Comparison of ENCODE assay signal across 27 cellular contexts in genomic region chr19:51549533-51550324, GRCh38. TPM values are rescaled to one million over a fixed set of nuclear protein-coding genes. Genes with fewer than 3 reads are reported as not detected.
DNase-seq lines count a peak whose midpoint lies in the region; ATAC-seq, FAIRE-seq and TF ChIP-seq lines count a peak whose summit lies in the region.
"Had no signal": no experiment of that assay in that cellular context is flagged by ENCODE, and none has a peak within 500 bp of the region (broad histone marks: within the 10 kb centered on the region; RNA-seq: fewer than 3 reads in every experiment).

No MANE protein-coding gene starts in this region.

- H3K27me3 Mint-ChIP-seq in T-helper 1 cell treated with Interleukin-12 subunit alpha and Interleukin-12 subunit beta and Interleukin-4 antibody, amounts not matched to agents 30 μg/mL and 1 μg/mL, for 36 hours (ENCODE audit: low read depth): peaks cover 22% of the 10 kb centered on the region
- no peaks in the 10 kb centered on the region for H3K27me3 Mint-ChIP-seq in activated B cell treated with CpG ODN at 0.5 μM for 24 hours
- H3K27me3 Mint-ChIP-seq in natural killer cell treated with Interleukin-12 subunit alpha and Interleukin-12 subunit beta and Interleukin-15 and Interleukin-18, amount 100 ng/mL, for 72 hours: peaks cover 34 to 36% of the 10 kb centered on the region in 2 donors
- H3K27me3 Mint-ChIP-seq in activated T-cell treated with anti-CD3 and anti-CD28 coated beads, Interleukin-2, amount 50 U/mL, for 24 hours: peaks cover 78% of the 10 kb centered on the region

- CTCF ChIA-PET in activated B cell treated with CpG ODN at 0.5 μM for 24 hours (lab: Charles Lee) (interaction anchor here (0.9 to 2.9 kb wide), 5 partner anchors 23 to 107 kb away, joined by 3 to 8 read pairs (median 4); no protein-coding TSS in a partner anchor), HepG2 (lab: Yijun Ruan, JAX; ENCODE audit: low intra/inter-chr PET ratio, low total read pairs) (no interaction called here)

- POLR2A ChIA-PET in activated B cell treated with CpG ODN at 0.5 μM for 24 hours (lab: Charles Lee): interaction anchor here (0.6 to 2.0 kb wide), 6 partner anchors 16 to 1698 kb away, joined by 5 to 8 read pairs (median 6); partner anchors contain the start of genes SIGLEC10 and SIGLEC6
- POLR2A ChIA-PET in HepG2 (lab: Yijun Ruan, JAX): no interaction called here

- H3K4me3 ChIP-seq in GM12875 (ENCODE audit: low read depth, low read length) (peak overlapping the region; percentile 52), HepG2 (replicated peaks in 1 of 3; ENCODE audit: insufficient read depth in 1 of 3, low read depth in 2 of 3, low read length in 3 of 3) (no peak overlapping the region)
- H3K4me3 ChIP-seq: HAP-1, PC-9, psoas muscle had no signal

- H3K27ac ChIP-seq in HepG2 (ENCODE audit: extremely low read length, insufficient read depth, low read length): no peak overlapping the region
- H3K27ac ChIP-seq: epithelial cell of prostate, HL-60, neutrophil, PC-9, psoas muscle had no signal

- no peak for FAIRE-seq in HepG2 (lab: Jason Lieb, UNC)

- H3K36me3 ChIP-seq in HepG2 (replicated peaks in 1 of 2; ENCODE audit: control insufficient read depth in 1 of 2, insufficient read depth in 2 of 2, low read length in 2 of 2): no peaks in the 10 kb centered on the region
- H3K36me3 ChIP-seq: HAP-1, neutrophil had no signal

- H3K27me3 ChIP-seq in HepG2 (ENCODE audit: control insufficient read depth in 1 of 2, insufficient read depth in 2 of 2, low read length in 2 of 2): no peaks in the 10 kb centered on the region; a peak in 2 of 5 replicates

- H3K36me3 Mint-ChIP-seq in T-helper 1 cell treated with Interleukin-12 subunit alpha and Interleukin-12 subunit beta and Interleukin-4 antibody, amounts not matched to agents 30 μg/mL and 1 μg/mL, for 36 hours (ENCODE audit: low read depth): no peaks in the 10 kb centered on the region
- H3K36me3 Mint-ChIP-seq in activated B cell treated with CpG ODN at 0.5 μM for 24 hours (ENCODE audit: low read depth): peaks cover 7% of the 10 kb centered on the region
- peaks cover 5% of the 10 kb centered on the region for H3K36me3 Mint-ChIP-seq in natural killer cell treated with Interleukin-12 subunit alpha and Interleukin-12 subunit beta and Interleukin-15 and Interleukin-18, amount 100 ng/mL, for 72 hours
- no peaks in the 10 kb centered on the region for H3K36me3 Mint-ChIP-seq in activated T-cell treated with anti-CD3 and anti-CD28 coated beads, Interleukin-2, amount 50 U/mL, for 24 hours (ENCODE audit: low read depth)
- H3K36me3 Mint-ChIP-seq: brain, T-cell, type B pancreatic cell had no signal

- TF ChIP-seq CTCF in GM12875 (IDR thresholded peaks at IDR 0.05; ENCODE audit: borderline replicate concordance, insufficient read depth, low read depth, low read length) (no peak), activated B cell treated with CpG ODN at 0.5 μM for 24 hours (IDR thresholded peaks at IDR 0.05) (no peak), HepG2 (CRISPR knock-in tag; IDR thresholded peaks at IDR 0.05) (no peak)

- peak overlapping the region; percentile 28 for H3K4me3 Mint-ChIP-seq in T-helper 1 cell treated with Interleukin-12 subunit alpha and Interleukin-12 subunit beta and Interleukin-4 antibody, amounts not matched to agents 30 μg/mL and 1 μg/mL, for 36 hours
- H3K4me3 Mint-ChIP-seq in activated B cell treated with CpG ODN at 0.5 μM for 24 hours: peak overlapping the region; percentile 89
- peak overlapping the region; percentile 38 for H3K4me3 Mint-ChIP-seq in natural killer cell treated with Interleukin-12 subunit alpha and Interleukin-12 subunit beta and Interleukin-15 and Interleukin-18, amount 100 ng/mL, for 72 hours
- H3K4me3 Mint-ChIP-seq in activated T-cell treated with anti-CD3 and anti-CD28 coated beads, Interleukin-2, amount 50 U/mL, for 24 hours: no peak overlapping the region
- H3K4me3 Mint-ChIP-seq: brain, T-cell, type B pancreatic cell had no signal

- no peaks in the 10 kb centered on the region for H3K9me3 Mint-ChIP-seq in T-helper 1 cell treated with Interleukin-12 subunit alpha and Interleukin-12 subunit beta and Interleukin-4 antibody, amounts not matched to agents 30 μg/mL and 1 μg/mL, for 36 hours
- no peaks in the 10 kb centered on the region for H3K9me3 Mint-ChIP-seq in activated B cell treated with CpG ODN at 0.5 μM for 24 hours
- H3K9me3 Mint-ChIP-seq in natural killer cell treated with Interleukin-12 subunit alpha and Interleukin-12 subunit beta and Interleukin-15 and Interleukin-18, amount 100 ng/mL, for 72 hours: peaks cover 4% of the 10 kb centered on the region
- H3K9me3 Mint-ChIP-seq in activated T-cell treated with anti-CD3 and anti-CD28 coated beads, Interleukin-2, amount 50 U/mL, for 24 hours: no peaks in the 10 kb centered on the region
- H3K9me3 Mint-ChIP-seq: type B pancreatic cell had no signal

- H3K9me3 ChIP-seq in HepG2 (ENCODE audit: low read length): no peaks in the 10 kb centered on the region
- H3K9me3 ChIP-seq: HAP-1, neutrophil, psoas muscle had no signal

- WGBS in HepG2 (ENCODE audit: low lambda C conversion rate): 14% methylated on average over 4 of the region's 8 CpGs

- no peak for TF ChIP-seq POLR2A in HepG2 (IDR thresholded peaks at IDR 0.05; ENCODE audit: insufficient read depth in 1 of 2, low read depth in 2 of 2, low read length in 2 of 2)

- TF ChIP-seq RAD21 in HepG2 (CRISPR knock-in tag; IDR thresholded peaks at IDR 0.05): no peak

- DNase-seq in T-helper 1 cell (no peak), activated B cell treated with CpG ODN at 0.5 μM for 24 hours (no peak), HepG2 (ENCODE audit: low spot score) (no peak)
- no peak for DNase-seq in natural killer cell treated with Interleukin-12 subunit alpha and Interleukin-12 subunit beta and Interleukin-15 and Interleukin-18, amount 100 ng/mL, for 72 hours (ENCODE audit: low spot score)
- no peak for DNase-seq in activated T-cell treated with anti-CD3 and anti-CD28 coated beads, Interleukin-2, amount 50 U/mL, for 24 hours
- DNase-seq: 8988T, activated gamma-delta T cell treated with Interleukin-2 at 50 U/mL for 16 hours, DMS53, GF-D8, head of caudate nucleus, mammary epithelial cell, NCI-H446 treated with DMSO at 0.1 percent for 48 hours, PC-9, psoas muscle, SHP77, T-cell had no signal

- H3K79me2 ChIP-seq in HepG2 (ENCODE audit: insufficient read depth, low read length): no peaks in the 10 kb centered on the region

- TF ChIP-seq EP300 in HepG2 (IDR thresholded peaks at IDR 0.05; ENCODE audit: low read depth in 2 of 2, low read length in 2 of 2): no peak
- no peak for TF ChIP-seq EP300 in HepG2 (CRISPR knock-in tag; IDR thresholded peaks at IDR 0.05; ENCODE audit: borderline replicate concordance)

- no peak overlapping the region for H3K9ac ChIP-seq in HepG2 (ENCODE audit: insufficient read depth, low read depth, low read length)

- intact Hi-C loops in activated B cell treated with CpG ODN at 0.5 μM for 24 hours (cut with micrococcal nuclease) (loop anchor here (2.0 to 5.0 kb wide), 2 partner anchors 21 to 32 kb away; partner anchors contain the start of gene ZNF175), HepG2 (cut with micrococcal nuclease; ENCODE audit: unreplicated experiment) (no loop called here)

- H4K20me1 ChIP-seq in HepG2 (ENCODE audit: insufficient read depth, low read length): peaks cover 9% of the 10 kb centered on the region

- no peak overlapping the region for H3K27ac Mint-ChIP-seq in T-helper 1 cell treated with Interleukin-12 subunit alpha and Interleukin-12 subunit beta and Interleukin-4 antibody, amounts not matched to agents 30 μg/mL and 1 μg/mL, for 36 hours
- peak overlapping the region; percentile 96 for H3K27ac Mint-ChIP-seq in activated B cell treated with CpG ODN at 0.5 μM for 24 hours
- H3K27ac Mint-ChIP-seq in natural killer cell treated with Interleukin-12 subunit alpha and Interleukin-12 subunit beta and Interleukin-15 and Interleukin-18, amount 100 ng/mL, for 72 hours: no peak overlapping the region
- no peak overlapping the region for H3K27ac Mint-ChIP-seq in activated T-cell treated with anti-CD3 and anti-CD28 coated beads, Interleukin-2, amount 50 U/mL, for 24 hours
- H3K27ac Mint-ChIP-seq: brain, T-cell, type B pancreatic cell had no signal

- H3K4me1 ChIP-seq in HepG2 (ENCODE audit: insufficient read depth, low read length): no peaks in the 10 kb centered on the region
- H3K4me1 ChIP-seq: HAP-1, psoas muscle had no signal

- no peak overlapping the region for H3K4me2 ChIP-seq in HepG2 (ENCODE audit: low read depth, low read length)
- H3K4me2 ChIP-seq: PC-9 had no signal

- H2AFZ ChIP-seq in HepG2 (ENCODE audit: low read length): no peak overlapping the region
- H2AFZ ChIP-seq: PC-9 had no signal

- no TSS peak for BruUV-seq in HepG2 (replicated peaks; lab: Mats Ljungman, UMichigan)

- in situ Hi-C loops in HepG2 (cut with HindIII; ENCODE audit: extremely low pct_ligation_motif_present, low pct_unique_long_range_greater_than_20kb): no loop called here

- H3K4me1 Mint-ChIP-seq in T-helper 1 cell treated with Interleukin-12 subunit alpha and Interleukin-12 subunit beta and Interleukin-4 antibody, amounts not matched to agents 30 μg/mL and 1 μg/mL, for 36 hours (ENCODE audit: low read depth): peaks cover 24% of the 10 kb centered on the region
- peaks cover 97% of the 10 kb centered on the region for H3K4me1 Mint-ChIP-seq in activated B cell treated with CpG ODN at 0.5 μM for 24 hours
- peaks cover 35 to 37% of the 10 kb centered on the region in 2 donors for H3K4me1 Mint-ChIP-seq in natural killer cell treated with Interleukin-12 subunit alpha and Interleukin-12 subunit beta and Interleukin-15 and Interleukin-18, amount 100 ng/mL, for 72 hours (ENCODE audit: low read depth in 2 of 2)
- peaks cover 30% of the 10 kb centered on the region for H3K4me1 Mint-ChIP-seq in activated T-cell treated with anti-CD3 and anti-CD28 coated beads, Interleukin-2, amount 50 U/mL, for 24 hours (ENCODE audit: low read depth)
- H3K4me1 Mint-ChIP-seq: brain had no signal

- peak; percentile 32 for ATAC-seq in activated B cell treated with CpG ODN at 0.5 μM for 24 hours (ENCODE audit: low read depth)
- no peak for ATAC-seq in natural killer cell treated with Interleukin-12 subunit alpha and Interleukin-12 subunit beta and Interleukin-15 and Interleukin-18, amount 100 ng/mL, for 72 hours
- no peak for ATAC-seq in GM19023 (IDR thresholded peaks at IDR 0.05; ENCODE audit: unreplicated experiment)
- no peak for ATAC-seq in HepG2
- ATAC-seq: psoas muscle, T-cell had no signal

RNA-seq across cellular contexts. Expression of gene SIGLEC6, which starts 18.3 kb away (rescaled TPM):
- total RNA-seq in activated B cell treated with CpG ODN at 0.5 μM for 24 hours (16.4 and 28.7 TPM in 2 replicates), HepG2 (2016; rRNA removed; fragmentation: Illumina TruSeq; extraction: Trizol) (not detected in 2 replicates)
- 1 to 10 TPM in 1 of 2 donors, not detected in 1; 1.0 TPM for total RNA-seq in natural killer cell treated with Interleukin-12 subunit alpha and Interleukin-12 subunit beta and Interleukin-15 and Interleukin-18, amount 100 ng/mL, for 72 hours
- total RNA-seq in HepG2 (2016; cell fraction: cytosol; rRNA removed; fragmentation: Illumina TruSeq; extraction: Trizol; ENCODE audit: low read depth): not detected in 2 replicates
- not detected in 2 replicates for total RNA-seq in HepG2 (2016; cell fraction: insoluble cytoplasmic fraction; rRNA removed; fragmentation: Illumina TruSeq; extraction: Trizol)
- not detected in 2 replicates for total RNA-seq in HepG2 (2016; cell fraction: membrane; rRNA removed; fragmentation: Illumina TruSeq; extraction: Trizol)
- not detected in 2 replicates for total RNA-seq in HepG2 (2016; cell fraction: nucleus; rRNA removed; fragmentation: Illumina TruSeq; extraction: Trizol)
- not detected in 2 replicates for polyA plus RNA-seq in HepG2 (2011; rRNA removed)
- polyA plus RNA-seq in HepG2 (2011; cell fraction: cytosol; rRNA removed): not detected in 2 replicates
- polyA plus RNA-seq in HepG2 (2011; cell fraction: nucleus; rRNA removed): not detected in 2 replicates
- polyA plus RNA-seq in HepG2 (2012): not detected in 2 replicates
- not detected in 2 replicates for polyA plus RNA-seq in HepG2 (2016; cell fraction: cytosol; fragmentation: Illumina TruSeq; extraction: Trizol; ENCODE audit: low read depth)
- polyA plus RNA-seq in HepG2 (2016; cell fraction: insoluble cytoplasmic fraction; fragmentation: Illumina TruSeq; extraction: Trizol; ENCODE audit: low read depth): not detected in 2 replicates
- not detected in 2 replicates for polyA plus RNA-seq in HepG2 (2016; cell fraction: membrane; fragmentation: Illumina TruSeq; extraction: Trizol; ENCODE audit: low read depth)
- polyA plus RNA-seq in HepG2 (2016; cell fraction: nucleus; fragmentation: Illumina TruSeq; extraction: Trizol; ENCODE audit: insufficient read depth, low read depth): not detected in 2 replicates
- not detected in 2 replicates for polyA minus RNA-seq in HepG2 (2011; rRNA and poly(A)+ RNA removed; ENCODE audit: low replicate concordance)
- not detected in 2 replicates for polyA minus RNA-seq in HepG2 (2011; cell fraction: cytosol; rRNA and poly(A)+ RNA removed)
- not detected in 2 replicates for polyA minus RNA-seq in HepG2 (2011; cell fraction: nucleus; rRNA and poly(A)+ RNA removed)
- total RNA-seq: chondrocyte, fibroblast of villous mesenchyme, mammary epithelial cell, PC-9 had no signal
- polyA plus RNA-seq: mammary epithelial cell had no signal

RNA-seq across cellular contexts. Expression of gene ZNF175, which starts 21.4 kb away (rescaled TPM):
- 20.6 and 23.6 TPM in 2 replicates for total RNA-seq in activated B cell treated with CpG ODN at 0.5 μM for 24 hours
- 10 to 100 TPM in 1 of 2 donors, 1 to 10 TPM in 1; 9.9 to 13.2 TPM for total RNA-seq in natural killer cell treated with Interleukin-12 subunit alpha and Interleukin-12 subunit beta and Interleukin-15 and Interleukin-18, amount 100 ng/mL, for 72 hours
- 1.5 and 2.3 TPM in 2 replicates for total RNA-seq in HepG2 (2016; rRNA removed; fragmentation: Illumina TruSeq; extraction: Trizol)
- 0.09 and 0.10 TPM in 2 replicates for total RNA-seq in HepG2 (2016; cell fraction: cytosol; rRNA removed; fragmentation: Illumina TruSeq; extraction: Trizol; ENCODE audit: low read depth)
- total RNA-seq in HepG2 (2016; cell fraction: insoluble cytoplasmic fraction; rRNA removed; fragmentation: Illumina TruSeq; extraction: Trizol): 2.7 and 2.8 TPM in 2 replicates
- total RNA-seq in HepG2 (2016; cell fraction: membrane; rRNA removed; fragmentation: Illumina TruSeq; extraction: Trizol): 0.65 and 1.1 TPM in 2 replicates
- total RNA-seq in HepG2 (2016; cell fraction: nucleus; rRNA removed; fragmentation: Illumina TruSeq; extraction: Trizol): 1.6 and 2.5 TPM in 2 replicates
- polyA plus RNA-seq in HepG2 (2011; rRNA removed): 1.1 and 1.2 TPM in 2 replicates
- polyA plus RNA-seq in HepG2 (2011; cell fraction: cytosol; rRNA removed): 0.55 and 0.62 TPM in 2 replicates
- polyA plus RNA-seq in HepG2 (2011; cell fraction: nucleus; rRNA removed): 2.2 and 2.5 TPM in 2 replicates
- 1.5 and 1.9 TPM in 2 replicates for polyA plus RNA-seq in HepG2 (2012)
- 0.11 and 0.20 TPM in 2 replicates for polyA plus RNA-seq in HepG2 (2016; cell fraction: cytosol; fragmentation: Illumina TruSeq; extraction: Trizol; ENCODE audit: low read depth)
- 2.0 and 2.6 TPM in 2 replicates for polyA plus RNA-seq in HepG2 (2016; cell fraction: insoluble cytoplasmic fraction; fragmentation: Illumina TruSeq; extraction: Trizol; ENCODE audit: low read depth)
- 0.32 and 0.44 TPM in 2 replicates for polyA plus RNA-seq in HepG2 (2016; cell fraction: membrane; fragmentation: Illumina TruSeq; extraction: Trizol; ENCODE audit: low read depth)
- polyA plus RNA-seq in HepG2 (2016; cell fraction: nucleus; fragmentation: Illumina TruSeq; extraction: Trizol; ENCODE audit: insufficient read depth, low read depth): 2.6 and 6.4 TPM in 2 replicates
- polyA minus RNA-seq in HepG2 (2011; rRNA and poly(A)+ RNA removed; ENCODE audit: low replicate concordance): 2.2 and 5.2 TPM in 2 replicates
- polyA minus RNA-seq in HepG2 (2011; cell fraction: cytosol; rRNA and poly(A)+ RNA removed): 1.1 and 1.6 TPM in 2 replicates
- 4.4 and 4.5 TPM in 2 replicates for polyA minus RNA-seq in HepG2 (2011; cell fraction: nucleus; rRNA and poly(A)+ RNA removed)

RNA-seq across cellular contexts. Expression of gene SIGLEC12, which starts 48.1 kb away (rescaled TPM):
- total RNA-seq in activated B cell treated with CpG ODN at 0.5 μM for 24 hours (not detected in 2 replicates), HepG2 (2016; rRNA removed; fragmentation: Illumina TruSeq; extraction: Trizol) (not detected in 2 replicates)
- total RNA-seq in natural killer cell treated with Interleukin-12 subunit alpha and Interleukin-12 subunit beta and Interleukin-15 and Interleukin-18, amount 100 ng/mL, for 72 hours: under 1 TPM in 1 of 2 donors, not detected in 1; 0.70 TPM
- not detected in 2 replicates for total RNA-seq in HepG2 (2016; cell fraction: cytosol; rRNA removed; fragmentation: Illumina TruSeq; extraction: Trizol; ENCODE audit: low read depth)
- total RNA-seq in HepG2 (2016; cell fraction: insoluble cytoplasmic fraction; rRNA removed; fragmentation: Illumina TruSeq; extraction: Trizol): not detected in 2 replicates
- total RNA-seq in HepG2 (2016; cell fraction: membrane; rRNA removed; fragmentation: Illumina TruSeq; extraction: Trizol): not detected in 2 replicates
- not detected in 2 replicates for total RNA-seq in HepG2 (2016; cell fraction: nucleus; rRNA removed; fragmentation: Illumina TruSeq; extraction: Trizol)
- polyA plus RNA-seq in HepG2 (2011; rRNA removed): not detected in 2 replicates
- polyA plus RNA-seq in HepG2 (2011; cell fraction: cytosol; rRNA removed): not detected in 2 replicates
- polyA plus RNA-seq in HepG2 (2011; cell fraction: nucleus; rRNA removed): not detected in 2 replicates
- polyA plus RNA-seq in HepG2 (2012): not detected in 2 replicates
- not detected in 2 replicates for polyA plus RNA-seq in HepG2 (2016; cell fraction: cytosol; fragmentation: Illumina TruSeq; extraction: Trizol; ENCODE audit: low read depth)
- polyA plus RNA-seq in HepG2 (2016; cell fraction: insoluble cytoplasmic fraction; fragmentation: Illumina TruSeq; extraction: Trizol; ENCODE audit: low read depth): not detected in 2 replicates
- polyA plus RNA-seq in HepG2 (2016; cell fraction: membrane; fragmentation: Illumina TruSeq; extraction: Trizol; ENCODE audit: low read depth): not detected in 2 replicates
- not detected in 2 replicates for polyA plus RNA-seq in HepG2 (2016; cell fraction: nucleus; fragmentation: Illumina TruSeq; extraction: Trizol; ENCODE audit: insufficient read depth, low read depth)
- polyA minus RNA-seq in HepG2 (2011; rRNA and poly(A)+ RNA removed; ENCODE audit: low replicate concordance): not detected in 2 replicates
- not detected in 2 replicates for polyA minus RNA-seq in HepG2 (2011; cell fraction: cytosol; rRNA and poly(A)+ RNA removed)
- not detected in 2 replicates for polyA minus RNA-seq in HepG2 (2011; cell fraction: nucleus; rRNA and poly(A)+ RNA removed)
- total RNA-seq: chondrocyte, fibroblast of villous mesenchyme, mammary epithelial cell, PC-9, T-cell had no signal
- polyA plus RNA-seq: mammary epithelial cell had no signal
